11 cellular contexts compared by ENCODE assay signal in the genomic region with DNA sequence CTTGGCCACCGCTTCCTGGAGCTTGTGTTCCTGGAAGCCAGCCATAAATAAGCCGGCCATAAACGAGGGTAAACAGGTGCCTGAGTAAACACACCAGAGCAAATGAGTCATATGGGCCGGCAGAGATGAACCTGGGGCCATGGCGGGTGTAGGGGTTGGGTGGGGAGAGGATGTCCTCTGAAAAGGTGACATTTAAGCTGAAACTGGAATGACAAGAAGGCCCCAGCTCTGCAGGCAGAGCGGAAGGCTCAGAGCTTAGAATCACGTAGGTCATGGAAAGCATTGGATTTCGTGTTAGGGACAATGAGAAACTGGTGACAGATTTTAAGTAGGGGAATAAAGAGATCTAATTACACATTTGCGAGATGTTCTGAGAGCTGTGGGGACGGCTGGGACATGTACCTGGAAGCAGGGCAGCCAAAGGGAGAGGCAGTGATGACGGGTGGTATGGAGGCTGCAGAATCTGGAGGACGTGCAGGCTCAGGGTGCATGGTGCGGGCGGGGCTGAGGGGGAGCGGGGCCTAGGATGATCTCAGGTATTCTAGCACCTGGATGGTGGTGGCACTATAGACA. TPM values are rescaled to one million over a fixed set of nuclear protein-coding genes. Genes with fewer than 3 reads are reported as not detected.
DNase-seq lines count a peak whose midpoint lies in the region; ATAC-seq and TF ChIP-seq lines count a peak whose summit lies in the region.
"Had no signal": no experiment of that assay in that cellular context is flagged by ENCODE, and none has a peak within 500 bp of the region (broad histone marks: within the 10 kb centered on the region; RNA-seq: fewer than 3 reads in every experiment).

No MANE protein-coding gene starts in this region.

- H3K27ac ChIP-seq in lower lobe of right lung = no peak overlapping the region

- POLR2A ChIA-PET in activated B cell treated with CpG ODN at 0.5 μM for 24 hours (lab: Charles Lee) = no interaction called here

- TF ChIP-seq CTCF in activated B cell treated with CpG ODN at 0.5 μM for 24 hours (IDR thresholded peaks at IDR 0.05) (no peak), lower lobe of right lung (IDR thresholded peaks at IDR 0.05) (no peak)

- no peak overlapping the region for H3K4me3 ChIP-seq in lower lobe of right lung

- CTCF ChIA-PET in activated B cell treated with CpG ODN at 0.5 μM for 24 hours (lab: Charles Lee) = no interaction called here

- intact Hi-C loops in activated B cell treated with CpG ODN at 0.5 μM for 24 hours (cut with micrococcal nuclease) (no loop called here), lower lobe of right lung (cut with DNase I) (no loop called here)

- ATAC-seq in activated B cell treated with CpG ODN at 0.5 μM for 24 hours (ENCODE audit: low read depth) (no peak), lower lobe of right lung (peak in 1 of 2 donors; percentile 44), HG03439 (IDR thresholded peaks at IDR 0.05; ENCODE audit: unreplicated experiment) (no peak)

- H3K36me3 Mint-ChIP-seq in activated B cell treated with CpG ODN at 0.5 μM for 24 hours (ENCODE audit: low read depth) = peaks cover 34% of the 10 kb centered on the region
- H3K36me3 Mint-ChIP-seq in activated naive CD8-positive, alpha-beta T cell treated with anti-CD3 and anti-CD28 coated beads for 36 hours = no peaks in the 10 kb centered on the region

- H3K27me3 Mint-ChIP-seq in activated B cell treated with CpG ODN at 0.5 μM for 24 hours = no peaks in the 10 kb centered on the region
- H3K27me3 Mint-ChIP-seq in activated naive CD8-positive, alpha-beta T cell treated with anti-CD3 and anti-CD28 coated beads for 36 hours = no peaks in the 10 kb centered on the region

- no peaks in the 10 kb centered on the region for H3K9me3 Mint-ChIP-seq in activated B cell treated with CpG ODN at 0.5 μM for 24 hours
- H3K9me3 Mint-ChIP-seq in activated naive CD8-positive, alpha-beta T cell treated with anti-CD3 and anti-CD28 coated beads for 36 hours = no peaks in the 10 kb centered on the region
- H3K9me3 Mint-ChIP-seq: T-helper 1 cell treated with Interleukin-12 subunit alpha and Interleukin-12 subunit beta and Interleukin-4 antibody, amounts not matched to agents 30 μg/mL and 1 μg/mL, for 36 hours had no signal

- H3K27ac Mint-ChIP-seq in activated B cell treated with CpG ODN at 0.5 μM for 24 hours = no peak overlapping the region
- H3K27ac Mint-ChIP-seq in activated naive CD8-positive, alpha-beta T cell treated with anti-CD3 and anti-CD28 coated beads for 36 hours = no peak overlapping the region
- H3K27ac Mint-ChIP-seq: T-helper 1 cell treated with Interleukin-12 subunit alpha and Interleukin-12 subunit beta and Interleukin-4 antibody, amounts not matched to agents 30 μg/mL and 1 μg/mL, for 36 hours had no signal

- H3K4me3 Mint-ChIP-seq in activated B cell treated with CpG ODN at 0.5 μM for 24 hours = no peak overlapping the region
- H3K4me3 Mint-ChIP-seq in activated naive CD8-positive, alpha-beta T cell treated with anti-CD3 and anti-CD28 coated beads for 36 hours = no peak overlapping the region
- H3K4me3 Mint-ChIP-seq: T-helper 1 cell treated with Interleukin-12 subunit alpha and Interleukin-12 subunit beta and Interleukin-4 antibody, amounts not matched to agents 30 μg/mL and 1 μg/mL, for 36 hours had no signal

- peak; percentile 6 for DNase-seq in AG20443 (ENCODE audit: low spot score)
- DNase-seq in HT-29 (ENCODE audit: low spot score) = peak; percentile 89
- DNase-seq in activated B cell treated with CpG ODN at 0.5 μM for 24 hours = peak; percentile 1
- peak; percentile 34 for DNase-seq in lower lobe of right lung
- DNase-seq in occipital lobe (lab: John Stamatoyannopoulos, UW) = no peak
- DNase-seq in G401 (ENCODE audit: low spot score) = no peak
- no peak for DNase-seq in activated naive CD8-positive, alpha-beta T cell treated with anti-CD3 and anti-CD28 coated beads for 36 hours
- DNase-seq: DND-41, kidney glomerular epithelial cell had no signal

- H3K4me1 Mint-ChIP-seq in activated B cell treated with CpG ODN at 0.5 μM for 24 hours = peaks cover under 1% of the 10 kb centered on the region
- H3K4me1 Mint-ChIP-seq in activated naive CD8-positive, alpha-beta T cell treated with anti-CD3 and anti-CD28 coated beads for 36 hours = no peaks in the 10 kb centered on the region

- no peaks in the 10 kb centered on the region for H3K4me1 ChIP-seq in lower lobe of right lung

- peaks cover 27% of the 10 kb centered on the region for H3K36me3 ChIP-seq in lower lobe of right lung

- in situ Hi-C loops in G401 (cut with HindIII; ENCODE audit: low sequenced_read_pairs) = loop anchor here (10.0 kb wide), 1 partner anchor 108 kb away; no protein-coding TSS in a partner anchor

- no peaks in the 10 kb centered on the region for H3K27me3 ChIP-seq in lower lobe of right lung (ENCODE audit: low read depth)

- no peaks in the 10 kb centered on the region for H3K9me3 ChIP-seq in lower lobe of right lung

RNA-seq across cellular contexts. Expression of a gene that starts 8.1 kb away (rescaled TPM):
- 27.1 and 46.6 TPM in 2 replicates for total RNA-seq in HT-29 (2014; rRNA removed; shearing (Covaris generic))
- 25.6 and 28.5 TPM in 2 replicates for total RNA-seq in activated B cell treated with CpG ODN at 0.5 μM for 24 hours
- 14.3 TPM for total RNA-seq in lower lobe of right lung
- total RNA-seq in occipital lobe = 35.9 TPM
- total RNA-seq in G401 (2014; rRNA removed; shearing (Covaris generic)) = 9.4 and 15.4 TPM in 2 replicates
- 1 to 10 TPM; 4.6 to 5.8 TPM for total RNA-seq in activated naive CD8-positive, alpha-beta T cell treated with anti-CD3 and anti-CD28 coated beads for 36 hours

RNA-seq across cellular contexts. Expression of a gene that starts 35.0 kb away (rescaled TPM):
- total RNA-seq in HT-29 (2014; rRNA removed; shearing (Covaris generic)) = 6.1 and 6.4 TPM in 2 replicates
- 11.4 and 13.0 TPM in 2 replicates for total RNA-seq in activated B cell treated with CpG ODN at 0.5 μM for 24 hours
- 5.7 TPM for total RNA-seq in lower lobe of right lung
- 6.2 TPM for total RNA-seq in occipital lobe
- total RNA-seq in G401 (2014; rRNA removed; shearing (Covaris generic)) = 4.8 and 5.9 TPM in 2 replicates
- total RNA-seq in activated naive CD8-positive, alpha-beta T cell treated with anti-CD3 and anti-CD28 coated beads for 36 hours = 1 to 10 TPM; 9.1 to 9.3 TPM

Comparison
In these comparisons a context has a peak if more than half of its experiments do, and no peak if none do; other contexts are left out.
1. DNase-seq: peak in AG20443 (single experiment), HT-29 (single experiment), activated B cell treated with CpG ODN at 0.5 μM for 24 hours (single experiment) and lower lobe of right lung (single experiment); none in occipital lobe (single experiment), G401 (single experiment) and activated naive CD8-positive, alpha-beta T cell treated with anti-CD3 and anti-CD28 coated beads for 36 hours (single experiment).